8 cellular contexts compared by ENCODE assay signal in the genomic region with DNA sequence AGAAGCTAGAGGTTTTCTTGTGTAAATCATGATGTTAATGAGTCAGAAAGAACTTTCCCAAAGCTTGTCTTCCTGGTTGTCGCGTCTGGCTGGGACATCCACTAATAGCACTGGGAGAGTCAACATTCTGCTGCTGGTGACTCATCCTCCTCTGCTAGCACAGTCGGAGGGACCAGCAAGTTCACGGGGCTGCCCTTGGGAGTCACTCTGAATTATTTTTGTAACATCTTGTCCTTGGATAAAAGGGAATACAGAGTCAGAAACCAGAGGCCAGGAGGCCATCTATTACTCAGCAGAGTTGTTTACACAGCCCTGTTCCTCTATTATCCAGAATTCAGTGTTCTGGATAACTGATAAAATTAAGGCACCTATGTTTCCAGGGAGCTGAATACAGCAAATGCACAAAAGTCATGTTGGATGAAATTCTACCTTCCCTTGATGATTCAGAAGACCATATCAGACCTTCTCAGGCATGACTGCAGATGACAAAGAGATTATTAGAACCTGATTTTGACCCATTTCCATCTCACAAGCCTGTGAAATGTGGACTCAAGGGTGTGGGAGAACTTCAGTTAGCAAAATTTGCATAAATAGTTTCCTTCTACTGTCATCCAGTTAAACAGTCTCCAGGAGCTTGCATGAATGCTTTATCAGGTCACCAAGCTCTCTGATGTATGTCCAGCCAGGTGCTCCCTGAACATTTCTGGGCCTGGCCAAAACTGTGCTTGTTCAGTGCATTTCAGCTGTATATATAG.
DNase-seq lines count a peak whose midpoint lies in the region; ATAC-seq and TF ChIP-seq lines count a peak whose summit lies in the region.

No MANE protein-coding gene starts in this region.

- DNase-seq in GM13976 (ENCODE audit: low spot score) (peak; percentile 55), NCI-H146 (lab: John Stamatoyannopoulos, UW) (peak; percentile 32), glomerular endothelial cell (ENCODE audit: extremely low read depth, low read depth, low spot score) (peak; percentile 91), posterior vena cava (ENCODE audit: low spot score) (peak; percentile 94), NCI-H1436 treated with DMSO at 0.1 percent for 48 hours (lab: John Stamatoyannopoulos, UW) (no peak)
- DNase-seq in activated T-cell treated with anti-CD3 and anti-CD28 coated beads, Interleukin-2, amount 50 U/mL, for 4 hours = peak; percentile 38

- H3K27me3 Mint-ChIP-seq in activated T-cell treated with anti-CD3 and anti-CD28 coated beads, Interleukin-2, amount 50 U/mL, for 4 hours (ENCODE audit: low read depth) = no peaks in the 10 kb centered on the region

- TF ChIP-seq CTCF in GM13976 (IDR thresholded peaks at IDR 0.05; ENCODE audit: borderline replicate concordance, control extremely low read depth, extremely low read depth, insufficient read depth, missing control alignments) = no peak

- H2AFZ ChIP-seq in ACC112 (ENCODE audit: low read length, unreplicated experiment) = no peak overlapping the region

- H3K4me1 ChIP-seq in ACC112 (ENCODE audit: control insufficient read depth, insufficient read depth, low read length, unreplicated experiment) = peaks cover 36% of the 10 kb centered on the region

- H3K27ac ChIP-seq in ACC112 (ENCODE audit: low read depth, low read length) = peak overlapping the region; percentile 99

- H3K4me1 Mint-ChIP-seq in activated T-cell treated with anti-CD3 and anti-CD28 coated beads, Interleukin-2, amount 50 U/mL, for 4 hours (ENCODE audit: low read depth) = peaks cover 95% of the 10 kb centered on the region

- no peaks in the 10 kb centered on the region for H3K27me3 ChIP-seq in ACC112 (ENCODE audit: insufficient read depth, low read length)

- in situ Hi-C loops in GM13976 (cut with MboI; ENCODE audit: low sequenced_read_pairs, unreplicated experiment) = loop anchor here (10.0 kb wide), 1 partner anchor 67 kb away; the partner anchor contains the start of gene JAK1

- peak overlapping the region; percentile 62; the same call in 1 of the 2 replicates for H3K4me3 ChIP-seq in ACC112 (ENCODE audit: low read depth, low read length)

- no peaks in the 10 kb centered on the region for H3K36me3 ChIP-seq in ACC112 (ENCODE audit: insufficient read depth, low read length)

- H3K4me3 Mint-ChIP-seq in activated T-cell treated with anti-CD3 and anti-CD28 coated beads, Interleukin-2, amount 50 U/mL, for 4 hours = peak overlapping the region; percentile 33

- intact Hi-C loops in posterior vena cava (cut with DNase I) = no loop called here

- no peaks in the 10 kb centered on the region for H3K9me3 Mint-ChIP-seq in activated T-cell treated with anti-CD3 and anti-CD28 coated beads, Interleukin-2, amount 50 U/mL, for 4 hours

- ATAC-seq in HG02763 (IDR thresholded peaks at IDR 0.05; ENCODE audit: unreplicated experiment) = peak; percentile 64
- ATAC-seq in activated T-cell treated with anti-CD3 and anti-CD28 coated beads, Interleukin-2, amount 50 U/mL, for 4 hours = peak; percentile 61 to 66

- peaks cover 4% of the 10 kb centered on the region for H3K36me3 Mint-ChIP-seq in activated T-cell treated with anti-CD3 and anti-CD28 coated beads, Interleukin-2, amount 50 U/mL, for 4 hours (ENCODE audit: insufficient read depth)

- H3K79me2 ChIP-seq in ACC112 (ENCODE audit: control insufficient read depth, insufficient read depth, low read length, unreplicated experiment) = peaks cover 59% of the 10 kb centered on the region
